Comparison of ENCODE assay signal across 12 cellular contexts in genomic region chr2:140880573-140880972, GRCh38.
"Had no signal": no experiment of that assay in that cellular context is flagged by ENCODE, and none has a peak within 500 bp of the region (broad histone marks: within the 10 kb centered on the region; RNA-seq: fewer than 3 reads in every experiment).

No MANE protein-coding gene starts in this region.

- H3K4me3 ChIP-seq: left ventricle myocardium inferior had no signal

- ATAC-seq: activated T-cell treated with anti-CD3 and anti-CD28 coated beads, Interleukin-2, amount 50 U/mL, for 72 hours; natural killer cell; stimulated activated effector memory CD8-positive, alpha-beta T cell treated with anti-CD3 and anti-CD28 coated beads, Interleukin-12 subunit alpha, Interleukin-12 subunit beta, amount 100 ng/mL, for 72 hours had no signal

- DNase-seq: activated CD4-positive, alpha-beta T cell treated with anti-CD3 and anti-CD28 coated beads, Interleukin-2, amount 10 ng/mL, durations not matched to agents 7 days and 5 days; activated CD4-positive, CD25-positive, alpha-beta regulatory T cell; activated CD8-positive, alpha-beta memory T cell treated with anti-CD3 and anti-CD28 coated beads, Interleukin-2, amount 50 U/mL, for 48 hours; activated gamma-delta T cell treated with Interleukin-2 at 50 U/mL for 16 hours; activated naive CD8-positive, alpha-beta T cell treated with anti-CD3 and anti-CD28 coated beads for 36 hours; activated T-cell treated with anti-CD3 and anti-CD28 coated beads, Interleukin-2, amount 50 U/mL, for 72 hours; glutamatergic neuron; hypothalamus; left ventricle myocardium inferior; natural killer cell; stimulated activated CD4-positive, alpha-beta T cell treated with anti-CD3 and anti-CD28 coated beads, Interleukin-12 subunit alpha, Interleukin-12 subunit beta, amount 100 ng/mL, for 4 hours had no signal

- H3K27ac ChIP-seq: left ventricle myocardium inferior had no signal

- H3K4me1 ChIP-seq: left ventricle myocardium inferior had no signal

- H3K36me3 ChIP-seq: left ventricle myocardium inferior had no signal
